ENCODE assay signal across 8 cellular contexts in the genomic region with DNA sequence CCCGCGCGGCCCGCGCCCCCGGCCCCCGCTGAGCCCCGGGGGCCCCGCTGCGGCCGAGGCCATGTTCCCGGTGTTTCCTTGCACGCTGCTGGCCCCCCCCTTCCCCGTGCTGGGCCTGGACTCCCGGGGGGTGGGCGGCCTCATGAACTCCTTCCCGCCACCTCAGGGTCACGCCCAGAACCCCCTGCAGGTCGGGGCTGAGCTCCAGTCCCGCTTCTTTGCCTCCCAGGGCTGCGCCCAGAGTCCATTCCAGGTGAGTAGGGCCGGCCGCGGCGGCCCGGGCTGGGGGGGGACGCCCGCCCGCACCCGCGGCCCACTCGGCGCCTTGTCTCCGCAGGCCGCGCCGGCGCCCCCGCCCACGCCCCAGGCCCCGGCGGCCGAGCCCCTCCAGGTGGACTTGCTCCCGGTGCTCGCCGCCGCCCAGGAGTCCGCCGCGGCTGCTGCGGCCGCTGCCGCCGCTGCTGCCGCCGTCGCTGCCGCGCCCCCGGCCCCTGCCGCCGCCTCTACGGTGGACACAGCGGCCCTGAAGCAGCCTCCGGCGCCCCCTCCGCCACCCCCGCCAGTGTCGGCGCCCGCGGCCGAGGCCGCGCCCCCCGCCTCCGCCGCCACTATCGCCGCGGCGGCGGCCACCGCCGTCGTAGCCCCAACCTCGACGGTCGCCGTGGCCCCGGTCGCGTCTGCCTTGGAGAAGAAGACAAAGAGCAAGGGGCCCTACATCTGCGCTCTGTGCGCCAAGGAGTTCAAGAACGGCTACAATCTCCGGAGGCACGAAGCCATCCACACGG. TPM values are rescaled to one million over a fixed set of nuclear protein-coding genes. Genes with fewer than 3 reads are reported as not detected.
DNase-seq lines count a peak whose midpoint lies in the region; ATAC-seq and TF ChIP-seq lines count a peak whose summit lies in the region.

No MANE protein-coding gene starts in this region.

- peaks cover 7% of the 10 kb centered on the region for H3K27me3 Mint-ChIP-seq in brain
- H3K27me3 Mint-ChIP-seq in stimulated activated memory B cell treated with anti-CD40 and anti-IgM and Interleukin-4, amounts not matched to agents 10 μg/mL and 1 μg/mL and 100 μg/mL, for 72 hours: no peaks in the 10 kb centered on the region

- peaks cover 76% of the 10 kb centered on the region for H3K4me1 ChIP-seq in Karpas-422 (ENCODE audit: low read length)

- no peak overlapping the region for H2AFZ ChIP-seq in Karpas-422 (ENCODE audit: low read length)

- TF ChIP-seq CTCF in GM10248 (IDR thresholded peaks at IDR 0.05; ENCODE audit: control extremely low read depth, extremely low read depth, low read depth, missing control alignments) (no peak), brain (conservative IDR thresholded peaks at IDR 0.05) (no peak)

- H3K4me3 Mint-ChIP-seq in brain: peak overlapping the region; percentile 86 to 94 (median 91)
- peak overlapping the region; percentile 80 for H3K4me3 Mint-ChIP-seq in stimulated activated memory B cell treated with anti-CD40 and anti-IgM and Interleukin-4, amounts not matched to agents 10 μg/mL and 1 μg/mL and 100 μg/mL, for 72 hours

- ATAC-seq in left colon (no peak), GM19023 (IDR thresholded peaks at IDR 0.05; ENCODE audit: unreplicated experiment) (no peak)
- ATAC-seq in stimulated activated memory B cell treated with anti-CD40 and anti-IgM and Interleukin-4, amounts not matched to agents 10 μg/mL and 1 μg/mL and 100 μg/mL, for 72 hours: peak; percentile 3

- H3K9ac ChIP-seq in Karpas-422 (ENCODE audit: low read length): peak overlapping the region; percentile 96

- POLR2A ChIA-PET in GM10248 (lab: Yijun Ruan, JAX): interaction anchor here (1.4 to 1.8 kb wide), 2 partner anchors 9 to 16 kb away, joined by 4 to 8 read pairs; partner anchors contain the start of genes KIF22 and PAGR1

- H3K79me2 ChIP-seq in Karpas-422 (ENCODE audit: low read length): peaks cover 25% of the 10 kb centered on the region

- H3K27ac Mint-ChIP-seq in brain: peak overlapping the region; percentile 97 to 99 (median 98)
- peak overlapping the region; percentile 86 for H3K27ac Mint-ChIP-seq in stimulated activated memory B cell treated with anti-CD40 and anti-IgM and Interleukin-4, amounts not matched to agents 10 μg/mL and 1 μg/mL and 100 μg/mL, for 72 hours

- H3K27ac ChIP-seq in Karpas-422 (ENCODE audit: low read length): peak overlapping the region; percentile 91

- H3K4me2 ChIP-seq in Karpas-422 (ENCODE audit: low read depth, low read length, poor library complexity, severe bottlenecking): peak overlapping the region; percentile 80

- H3K36me3 ChIP-seq in Karpas-422 (ENCODE audit: insufficient read depth, low read length): peaks cover 36% of the 10 kb centered on the region

- H3K4me3 ChIP-seq in Karpas-422 (ENCODE audit: low read length): peak overlapping the region; percentile 75

- CTCF ChIA-PET in GM10248 (lab: Yijun Ruan, JAX): interaction anchor here (0.9 to 3.6 kb wide), 11 partner anchors 8 to 178 kb away, joined by 3 to 39 read pairs (median 5); partner anchors contain the start of genes KIF22, MVP and PAGR1

- peaks cover 20% of the 10 kb centered on the region for H4K20me1 ChIP-seq in Karpas-422 (ENCODE audit: insufficient read depth, low read depth, low read length)

- H3K9me3 Mint-ChIP-seq in brain: no peaks in the 10 kb centered on the region
- no peaks in the 10 kb centered on the region for H3K9me3 Mint-ChIP-seq in stimulated activated memory B cell treated with anti-CD40 and anti-IgM and Interleukin-4, amounts not matched to agents 10 μg/mL and 1 μg/mL and 100 μg/mL, for 72 hours

- no peaks in the 10 kb centered on the region for H3K27me3 ChIP-seq in Karpas-422 (ENCODE audit: low read length)

- intact Hi-C loops in left colon (cut with DNase I, micrococcal nuclease): no loop called here

- H3K4me1 Mint-ChIP-seq in brain: peaks cover 69% of the 10 kb centered on the region
- peaks cover 59% of the 10 kb centered on the region for H3K4me1 Mint-ChIP-seq in stimulated activated memory B cell treated with anti-CD40 and anti-IgM and Interleukin-4, amounts not matched to agents 10 μg/mL and 1 μg/mL and 100 μg/mL, for 72 hours

- H3K9me2 ChIP-seq in Karpas-422 (replicated peaks; ENCODE audit: insufficient read depth, low read length): no peaks in the 10 kb centered on the region

- DNase-seq in GM10248 (ENCODE audit: extremely low spot score) (peak; percentile 36), Karpas-422 (peak; percentile 91), SKM-1 treated with dmso at 0.1 percent for 144 hours (lab: John Stamatoyannopoulos, UW; ENCODE audit: unreplicated experiment) (peak; percentile 64), left colon (peak; percentile 64 to 71), GOT3 (lab: John Stamatoyannopoulos, UW) (no peak)

- peaks cover 12% of the 10 kb centered on the region for H3K36me3 Mint-ChIP-seq in brain
- H3K36me3 Mint-ChIP-seq in stimulated activated memory B cell treated with anti-CD40 and anti-IgM and Interleukin-4, amounts not matched to agents 10 μg/mL and 1 μg/mL and 100 μg/mL, for 72 hours: peaks cover 44% of the 10 kb centered on the region

- H3K9me3 ChIP-seq in Karpas-422 (ENCODE audit: low read length): no peaks in the 10 kb centered on the region

RNA-seq across cellular contexts. Expression of gene MAZ, which starts 0.5 kb away (rescaled TPM):
- 118 and 320 TPM in 2 replicates for total RNA-seq in Karpas-422 (2014; rRNA removed; shearing (Covaris generic); ENCODE audit: low replicate concordance)
- polyA plus RNA-seq in brain (ENCODE audit: insufficient read depth, low read depth, low replicate concordance): 626 TPM
- total RNA-seq in left colon: 100 to 1,000 TPM; 252 to 365 TPM

RNA-seq across cellular contexts. Expression of gene PRRT2, which starts 5.2 kb away (rescaled TPM):
- total RNA-seq in Karpas-422 (2014; rRNA removed; shearing (Covaris generic); ENCODE audit: low replicate concordance): 0.87 and 3.5 TPM in 2 replicates
- polyA plus RNA-seq in brain (ENCODE audit: insufficient read depth, low read depth, low replicate concordance): 55.1 TPM
- 1 to 10 TPM; 1.3 to 2.0 TPM for total RNA-seq in left colon

RNA-seq across cellular contexts. Expression of gene PAGR1, which starts 9.1 kb away (rescaled TPM):
- 25.4 and 69.2 TPM in 2 replicates for total RNA-seq in Karpas-422 (2014; rRNA removed; shearing (Covaris generic); ENCODE audit: low replicate concordance)
- 57.0 TPM for polyA plus RNA-seq in brain (ENCODE audit: insufficient read depth, low read depth, low replicate concordance)
- 10 to 100 TPM; 16.8 to 17.4 TPM for total RNA-seq in left colon

RNA-seq across cellular contexts. Expression of gene MVP, which starts 13.4 kb away (rescaled TPM):
- 7.8 and 25.7 TPM in 2 replicates for total RNA-seq in Karpas-422 (2014; rRNA removed; shearing (Covaris generic); ENCODE audit: low replicate concordance)
- polyA plus RNA-seq in brain (ENCODE audit: insufficient read depth, low read depth, low replicate concordance): 31.7 TPM
- total RNA-seq in left colon: 100 to 1,000 TPM; 467 to 578 TPM

RNA-seq across cellular contexts. Expression of gene KIF22, which starts 16.3 kb away (rescaled TPM):
- total RNA-seq in Karpas-422 (2014; rRNA removed; shearing (Covaris generic); ENCODE audit: low replicate concordance): 75.4 and 105 TPM in 2 replicates
- polyA plus RNA-seq in brain (ENCODE audit: insufficient read depth, low read depth, low replicate concordance): 129 TPM
- total RNA-seq in left colon: 10 to 100 TPM; 53.0 to 55.2 TPM
